In genomic region chr11:102666331-102666957, GRCh38 we compare ENCODE assay signal across 8 cellular contexts. TPM values are rescaled to one million over a fixed set of nuclear protein-coding genes. Genes with fewer than 3 reads are reported as not detected.
DNase-seq lines count a peak whose midpoint lies in the region; ATAC-seq, FAIRE-seq and TF ChIP-seq lines count a peak whose summit lies in the region.

No MANE protein-coding gene starts in this region.

- no peaks in the 10 kb centered on the region for H3K9me3 ChIP-seq in keratinocyte (ENCODE audit: control insufficient read depth, low read depth, low read length)
- H3K9me3 ChIP-seq in tibial artery, result no peaks in the 10 kb centered on the region

- dilution Hi-C loops in keratinocyte (cut with MboI; ENCODE audit: extremely low pct_ligation_motif_present, low sequenced_read_pairs), result no loop called here

- no peaks in the 10 kb centered on the region for H4K20me1 ChIP-seq in keratinocyte (ENCODE audit: control insufficient read depth, extremely low read depth, insufficient read depth, low read length)

- peak; percentile 90 for TF ChIP-seq CTCF in astrocyte of the spinal cord (IDR thresholded peaks at IDR 0.05; ENCODE audit: low read depth, low read length)
- peak; percentile 55 to 78 (median 75) for TF ChIP-seq CTCF in keratinocyte (optimal IDR thresholded peaks at IDR 0.05 in 1 of 3, IDR thresholded peaks at IDR 0.05 in 1 of 3, conservative IDR thresholded peaks at IDR 0.05 in 1 of 3; ENCODE audit: extremely low read depth in 1 of 3, insufficient read depth in 2 of 3, low read length in 3 of 3)
- TF ChIP-seq CTCF in tibial artery (IDR thresholded peaks at IDR 0.05), result peak; percentile 76 to 77

- H3K27me3 ChIP-seq in keratinocyte (ENCODE audit: control insufficient read depth, extremely low read depth, insufficient read depth, low read length), result no peaks in the 10 kb centered on the region
- H3K27me3 ChIP-seq in tibial artery, result no peaks in the 10 kb centered on the region

- H3K9ac ChIP-seq in keratinocyte (ENCODE audit: control insufficient read depth, extremely low read depth, insufficient read depth, low read length), result no peak overlapping the region

- H3K36me3 ChIP-seq in keratinocyte (ENCODE audit: control insufficient read depth in 2 of 2, extremely low read depth in 1 of 2, insufficient read depth in 2 of 2, low read length in 2 of 2) (no peaks in the 10 kb centered on the region), tibial artery (no peaks in the 10 kb centered on the region)

- no peaks in the 10 kb centered on the region for H3K9me1 ChIP-seq in keratinocyte (ENCODE audit: control insufficient read depth, extremely low read depth, insufficient read depth, low read length)

- peak overlapping the region; percentile 16 for H2AFZ ChIP-seq in keratinocyte (ENCODE audit: control insufficient read depth, low read length)

- H3K79me2 ChIP-seq in keratinocyte (ENCODE audit: control insufficient read depth, insufficient read depth, low read length), result no peaks in the 10 kb centered on the region

- peak; percentile 79 for DNase-seq in AG20443 (ENCODE audit: low spot score)
- DNase-seq in GM04503 (ENCODE audit: low read depth), result peak; percentile 16
- DNase-seq in NCI-H226, result peak; percentile 13
- peak; percentile 61 for DNase-seq in astrocyte of the spinal cord (ENCODE audit: low read depth, low spot score)
- no peak for DNase-seq in keratinocyte (ENCODE audit: low read depth, low spot score)
- DNase-seq in tibial artery, result no peak

- peak; percentile 75 for FAIRE-seq in keratinocyte (lab: Jason Lieb, UNC)

- H3K4me2 ChIP-seq in keratinocyte (ENCODE audit: control insufficient read depth, extremely low read depth, insufficient read depth, low read depth, low read length), result no peak overlapping the region

- H3K27ac ChIP-seq in keratinocyte (ENCODE audit: control insufficient read depth, insufficient read depth, low read length) (no peak overlapping the region), tibial artery (no peak overlapping the region)

- intact Hi-C loops in tibial artery (cut with DNase I; ENCODE audit: low total_unique reads), result no loop called here

- ATAC-seq in HG02885 (IDR thresholded peaks at IDR 0.05; ENCODE audit: poor library complexity, unreplicated experiment) (peak; percentile 65), HG02571 (IDR thresholded peaks at IDR 0.05; ENCODE audit: unreplicated experiment) (no peak)

- in situ Hi-C loops in astrocyte of the spinal cord (cut with HindIII; ENCODE audit: low sequenced_read_pairs), result no loop called here

- H3K4me3 ChIP-seq in astrocyte of the spinal cord (ENCODE audit: low read depth, low read length), result no peak overlapping the region
- H3K4me3 ChIP-seq in keratinocyte (ENCODE audit: control insufficient read depth in 2 of 3, extremely low read depth in 1 of 3, insufficient read depth in 2 of 3, low read depth in 1 of 3, low read length in 3 of 3), result no peak overlapping the region
- no peak overlapping the region for H3K4me3 ChIP-seq in tibial artery

- H3K4me1 ChIP-seq in keratinocyte (ENCODE audit: control insufficient read depth, extremely low read depth, insufficient read depth, low read length) (no peaks in the 10 kb centered on the region), tibial artery (no peaks in the 10 kb centered on the region)

RNA-seq across cellular contexts. Expression of gene MMP27, which starts 39.1 kb away (rescaled TPM):
- not detected in 3 replicates for polyA plus RNA-seq in keratinocyte
- not detected for polyA plus RNA-seq in keratinocyte (2011; ENCODE audit: low read depth)
- polyA plus RNA-seq in keratinocyte (2011; cell fraction: cytosol; rRNA removed), result not detected in 2 replicates
- polyA plus RNA-seq in keratinocyte (2011; cell fraction: nucleus; rRNA removed), result not detected in 2 replicates
- polyA plus RNA-seq in keratinocyte (2012; ENCODE audit: low replicate concordance), result not detected in 2 replicates
- polyA minus RNA-seq in keratinocyte, result not detected in 3 replicates
- not detected for polyA minus RNA-seq in keratinocyte (2011; cell fraction: cytosol; rRNA and poly(A)+ RNA removed)
- not detected in 2 replicates for polyA minus RNA-seq in keratinocyte (2011; cell fraction: nucleus; rRNA and poly(A)+ RNA removed)

RNA-seq across cellular contexts. Expression of gene MMP20, which starts 41.3 kb away (rescaled TPM):
- not detected in 3 replicates for polyA plus RNA-seq in keratinocyte
- polyA plus RNA-seq in keratinocyte (2011; ENCODE audit: low read depth), result not detected
- polyA plus RNA-seq in keratinocyte (2011; cell fraction: cytosol; rRNA removed), result not detected in 2 replicates
- not detected in 2 replicates for polyA plus RNA-seq in keratinocyte (2011; cell fraction: nucleus; rRNA removed)
- not detected in 2 replicates for polyA plus RNA-seq in keratinocyte (2012; ENCODE audit: low replicate concordance)
- polyA minus RNA-seq in keratinocyte, result not detected in 3 replicates
- not detected for polyA minus RNA-seq in keratinocyte (2011; cell fraction: cytosol; rRNA and poly(A)+ RNA removed)
- not detected in 2 replicates for polyA minus RNA-seq in keratinocyte (2011; cell fraction: nucleus; rRNA and poly(A)+ RNA removed)

RNA-seq across cellular contexts. Expression of gene MMP8, which starts 58.3 kb away (rescaled TPM):
- polyA plus RNA-seq in keratinocyte, result 0.09 to 0.33 TPM in 2 of 3 replicates, not detected in the other
- polyA plus RNA-seq in keratinocyte (2011; ENCODE audit: low read depth), result not detected
- polyA plus RNA-seq in keratinocyte (2011; cell fraction: cytosol; rRNA removed), result not detected in 2 replicates
- polyA plus RNA-seq in keratinocyte (2011; cell fraction: nucleus; rRNA removed), result 0.04 and 0.15 TPM in 2 replicates
- polyA plus RNA-seq in keratinocyte (2012; ENCODE audit: low replicate concordance), result 0.13 TPM in 1 of 2 replicates, not detected in the other
- polyA minus RNA-seq in keratinocyte, result 0.72 TPM in 1 of 3 replicates, not detected in the others
- not detected for polyA minus RNA-seq in keratinocyte (2011; cell fraction: cytosol; rRNA and poly(A)+ RNA removed)
- not detected in 2 replicates for polyA minus RNA-seq in keratinocyte (2011; cell fraction: nucleus; rRNA and poly(A)+ RNA removed)

Comparison
In these comparisons a context has a peak if more than half of its experiments do, and no peak if none do; other contexts are left out.
1. DNase-seq: peak in AG20443 (single experiment), GM04503 (single experiment), NCI-H226 (single experiment) and astrocyte of the spinal cord (single experiment); none in keratinocyte (single experiment) and tibial artery (0 of 2).
2. Peak in every context shown above with its lines, with median percentiles within 50 percentile points of each other: CTCF ChIP-seq.